Comparison of ENCODE assay signal across 23 cellular contexts in genomic region chr13:79767126-79767525, GRCh38.
DNase-seq lines count a peak whose midpoint lies in the region; ATAC-seq and TF ChIP-seq lines count a peak whose summit lies in the region.
"Had no signal": no experiment of that assay in that cellular context is flagged by ENCODE, and none has a peak within 500 bp of the region (broad histone marks: within the 10 kb centered on the region; RNA-seq: fewer than 3 reads in every experiment).

No MANE protein-coding gene starts in this region.

- H3K27me3 Mint-ChIP-seq in MCF 10A (ENCODE audit: insufficient read depth, unreplicated experiment) (no peaks in the 10 kb centered on the region), T-helper 17 cell (no peaks in the 10 kb centered on the region)
- H3K27me3 Mint-ChIP-seq: activated CD4-positive, alpha-beta memory T cell treated with anti-CD3 and anti-CD28 coated beads for 36 hours; activated naive CD8-positive, alpha-beta T cell treated with anti-CD3 and anti-CD28 coated beads, Interleukin-2, amount 50 U/mL, for 24 hours; CD8-positive, alpha-beta memory T cell had no signal

- no peak overlapping the region for H4K8ac ChIP-seq in mesendoderm (ENCODE audit: low read depth, low read length)

- H3K18ac ChIP-seq in mesendoderm (ENCODE audit: low read length), result no peak overlapping the region

- H4K5ac ChIP-seq in mesendoderm (ENCODE audit: low read length), result no peak overlapping the region

- CTCF ChIA-PET in mammary epithelial cell (lab: Charles Lee; ENCODE audit: low non-redundant PET) (no interaction called here), MCF 10A (lab: Yijun Ruan, JAX) (interaction anchor here (0.9 kb wide), 1 partner anchor 9 kb away, joined by 3 read pairs; no protein-coding TSS in a partner anchor)

- no peaks in the 10 kb centered on the region for H3K79me1 ChIP-seq in mesendoderm (ENCODE audit: low read length)

- H2BK120ac ChIP-seq in mesendoderm (ENCODE audit: low read depth, low read length), result no peak overlapping the region

- peak overlapping the region; percentile 5 for H3K4me2 ChIP-seq in mammary epithelial cell (ENCODE audit: insufficient read depth, low read depth, low read length)
- H3K4me2 ChIP-seq in mesendoderm (ENCODE audit: low read length), result no peak overlapping the region

- no peak overlapping the region for H3K56ac ChIP-seq in mesendoderm (ENCODE audit: low read length)

- H3K36me3 Mint-ChIP-seq in MCF 10A (ENCODE audit: insufficient read depth, unreplicated experiment) (no peaks in the 10 kb centered on the region), T-helper 17 cell (ENCODE audit: low read depth) (no peaks in the 10 kb centered on the region)
- H3K36me3 Mint-ChIP-seq: activated CD4-positive, alpha-beta memory T cell treated with anti-CD3 and anti-CD28 coated beads for 36 hours; CD8-positive, alpha-beta memory T cell had no signal

- H3K27me3 ChIP-seq in mammary epithelial cell (ENCODE audit: insufficient read depth, low read length), result no peaks in the 10 kb centered on the region
- no peaks in the 10 kb centered on the region for H3K27me3 ChIP-seq in mesendoderm (ENCODE audit: insufficient read depth, low read length, poor library complexity)
- H3K27me3 ChIP-seq: transverse colon had no signal

- H2AFZ ChIP-seq in mammary epithelial cell (ENCODE audit: low read depth, low read length), result peak overlapping the region; percentile 50

- H3K36me3 ChIP-seq in mammary epithelial cell (ENCODE audit: insufficient read depth, low read length), result no peaks in the 10 kb centered on the region
- H3K36me3 ChIP-seq in mesendoderm (ENCODE audit: control insufficient read depth, insufficient read depth, low read length), result no peaks in the 10 kb centered on the region
- H3K36me3 ChIP-seq: transverse colon had no signal

- intact Hi-C loops in mammary epithelial cell (cut with micrococcal nuclease) (no loop called here), MCF 10A (cut with micrococcal nuclease) (no loop called here)

- H3K9ac ChIP-seq in mammary epithelial cell (ENCODE audit: insufficient read depth, low read length) (no peak overlapping the region), mesendoderm (ENCODE audit: low read length) (no peak overlapping the region)

- H3K4ac ChIP-seq in mesendoderm (ENCODE audit: low read depth, low read length), result no peak overlapping the region

- H3K4me1 ChIP-seq in mammary epithelial cell (ENCODE audit: insufficient read depth, low read length), result peaks cover 7% of the 10 kb centered on the region
- H3K4me1 ChIP-seq in mesendoderm (ENCODE audit: control insufficient read depth, low read depth, low read length), result no peaks in the 10 kb centered on the region
- H3K4me1 ChIP-seq: transverse colon had no signal

- DNase-seq in mammary epithelial cell, result no peak
- no peak for DNase-seq in MCF 10A (ENCODE audit: unreplicated experiment)
- DNase-seq in cardiac fibroblast (ENCODE audit: low read depth in 2 of 2), result peak; percentile 18 to 32
- peak; percentile 47 for DNase-seq in mesendoderm
- no peak for DNase-seq in T-helper 17 cell
- no peak for DNase-seq in NCI-H526 (lab: John Stamatoyannopoulos, UW)
- no peak for DNase-seq in T-helper 9 cell
- DNase-seq: activated CD4-positive, alpha-beta memory T cell treated with anti-CD3 and anti-CD28 coated beads for 36 hours; activated gamma-delta T cell treated with Interleukin-2 at 50 U/mL for 16 hours; activated naive CD8-positive, alpha-beta T cell treated with anti-CD3 and anti-CD28 coated beads, Interleukin-2, amount 50 U/mL, for 24 hours; AML-193; CD8-positive, alpha-beta memory T cell; DMS79; islet precursor cell; NCI-H1092; NCI-H187; NCI-H82; transverse colon had no signal

- BruUV-seq in mammary epithelial cell (replicated peaks; lab: Mats Ljungman, UMichigan) (no TSS peak), MCF 10A (replicated peaks; lab: Mats Ljungman, UMichigan) (no TSS peak)

- H3K79me2 ChIP-seq in mammary epithelial cell (ENCODE audit: insufficient read depth, low read length) (no peaks in the 10 kb centered on the region), mesendoderm (ENCODE audit: control insufficient read depth, insufficient read depth, low read length) (no peaks in the 10 kb centered on the region)

- dilution Hi-C loops in mammary epithelial cell (cut with HindIII; ENCODE audit: low sequenced_read_pairs), result no loop called here

- POLR2A ChIA-PET in MCF 10A (lab: Yijun Ruan, JAX), result interaction anchor here (1.0 to 1.5 kb wide), 2 partner anchors 13 to 572 kb away, joined by 3 to 4 read pairs; no protein-coding TSS in a partner anchor

- peaks cover 7% of the 10 kb centered on the region for H3K4me1 Mint-ChIP-seq in MCF 10A (ENCODE audit: insufficient read depth, unreplicated experiment)
- no peaks in the 10 kb centered on the region for H3K4me1 Mint-ChIP-seq in T-helper 17 cell
- H3K4me1 Mint-ChIP-seq: activated naive CD8-positive, alpha-beta T cell treated with anti-CD3 and anti-CD28 coated beads, Interleukin-2, amount 50 U/mL, for 24 hours; CD8-positive, alpha-beta memory T cell had no signal

- H3K4me3 Mint-ChIP-seq in MCF 10A (ENCODE audit: unreplicated experiment), result no peak overlapping the region
- no peak overlapping the region for H3K4me3 Mint-ChIP-seq in T-helper 17 cell
- H3K4me3 Mint-ChIP-seq: activated CD4-positive, alpha-beta memory T cell treated with anti-CD3 and anti-CD28 coated beads for 36 hours; activated naive CD8-positive, alpha-beta T cell treated with anti-CD3 and anti-CD28 coated beads, Interleukin-2, amount 50 U/mL, for 24 hours; CD8-positive, alpha-beta memory T cell had no signal

- in situ Hi-C loops in mammary epithelial cell (cut with MboI; ENCODE audit: low sequenced_read_pairs in 2 of 2), result no loop called here

- TF ChIP-seq CTCF in mammary epithelial cell (conservative IDR thresholded peaks at IDR 0.05 in 1 of 2, IDR thresholded peaks at IDR 0.05 in 1 of 2; ENCODE audit: extremely low read depth in 1 of 2, insufficient read depth in 1 of 2, low read depth in 1 of 2, low read length in 2 of 2) (no peak), MCF 10A (IDR thresholded peaks at IDR 0.05; ENCODE audit: unreplicated experiment) (no peak), cardiac fibroblast (IDR thresholded peaks at IDR 0.05; ENCODE audit: low read depth, low read length) (no peak)

- H3K9me3 ChIP-seq in mammary epithelial cell (replicated peaks; ENCODE audit: insufficient read depth, low read length) (no peaks in the 10 kb centered on the region), T-helper 17 cell (ENCODE audit: control insufficient read depth, low read length, poor library complexity, severe bottlenecking) (no peaks in the 10 kb centered on the region)
- H3K9me3 ChIP-seq: transverse colon had no signal

- H3K27ac Mint-ChIP-seq in MCF 10A (ENCODE audit: low read depth, unreplicated experiment) (no peak overlapping the region), T-helper 17 cell (no peak overlapping the region)
- H3K27ac Mint-ChIP-seq: activated CD4-positive, alpha-beta memory T cell treated with anti-CD3 and anti-CD28 coated beads for 36 hours; activated naive CD8-positive, alpha-beta T cell treated with anti-CD3 and anti-CD28 coated beads, Interleukin-2, amount 50 U/mL, for 24 hours; CD8-positive, alpha-beta memory T cell had no signal

- 32% methylated on average over 2 of the region's 2 CpGs for WGBS in mammary epithelial cell (ENCODE audit: low coverage, missing lambda C conversion rate)
- no CpG with 5 or more reads among the region's 2 CpGs for WGBS in mesendoderm (ENCODE audit: extremely low coverage, insufficient coverage, low lambda C conversion rate)

- H3K9me3 Mint-ChIP-seq in MCF 10A (ENCODE audit: unreplicated experiment), result peaks cover 14% of the 10 kb centered on the region
- H3K9me3 Mint-ChIP-seq: activated naive CD8-positive, alpha-beta T cell treated with anti-CD3 and anti-CD28 coated beads, Interleukin-2, amount 50 U/mL, for 24 hours had no signal

- H3K27ac ChIP-seq in mammary epithelial cell (ENCODE audit: insufficient read depth, low read depth, low read length) (no peak overlapping the region), mesendoderm (ENCODE audit: low read depth, low read length) (no peak overlapping the region)
- H3K27ac ChIP-seq: coronary artery, transverse colon had no signal

- H2BK15ac ChIP-seq in mesendoderm (replicated peaks; ENCODE audit: low read depth), result no peak overlapping the region

- no peak overlapping the region for H2BK5ac ChIP-seq in mesendoderm (ENCODE audit: low read length)

- no peak overlapping the region for H3K23ac ChIP-seq in mesendoderm (ENCODE audit: low read length)

- H2AK5ac ChIP-seq in mesendoderm (ENCODE audit: low read length), result no peak overlapping the region

- no peak overlapping the region for H3K4me3 ChIP-seq in mammary epithelial cell (replicated peaks in 1 of 3; ENCODE audit: insufficient read depth in 1 of 3, low read depth in 2 of 3, low read length in 3 of 3)
- H3K4me3 ChIP-seq in cardiac fibroblast (replicated peaks in 1 of 2; ENCODE audit: low read depth in 2 of 2, low read length in 2 of 2), result no peak overlapping the region
- H3K4me3 ChIP-seq in mesendoderm (ENCODE audit: low read length), result no peak overlapping the region
- H3K4me3 ChIP-seq: coronary artery, lung, transverse colon had no signal

- ATAC-seq in GM19395 (IDR thresholded peaks at IDR 0.05; ENCODE audit: unreplicated experiment) (no peak), T-helper 17 cell (no peak)
- ATAC-seq: activated naive CD8-positive, alpha-beta T cell treated with anti-CD3 and anti-CD28 coated beads, Interleukin-2, amount 50 U/mL, for 24 hours; HepG2; Right ventricle myocardium inferior had no signal

- no peaks in the 10 kb centered on the region for H4K20me1 ChIP-seq in mammary epithelial cell (ENCODE audit: insufficient read depth, low read length)

Comparison
In these comparisons a context has a peak if more than half of its experiments do, and no peak if none do; other contexts are left out.
1. DNase-seq: peak in cardiac fibroblast (2 of 2) and mesendoderm (single experiment); none in mammary epithelial cell (single experiment), MCF 10A (single experiment), T-helper 17 cell (0 of 3), NCI-H526 (0 of 2) and T-helper 9 cell (single experiment).